Comparison of ENCODE assay signal across 16 cellular contexts in the genomic region with DNA sequence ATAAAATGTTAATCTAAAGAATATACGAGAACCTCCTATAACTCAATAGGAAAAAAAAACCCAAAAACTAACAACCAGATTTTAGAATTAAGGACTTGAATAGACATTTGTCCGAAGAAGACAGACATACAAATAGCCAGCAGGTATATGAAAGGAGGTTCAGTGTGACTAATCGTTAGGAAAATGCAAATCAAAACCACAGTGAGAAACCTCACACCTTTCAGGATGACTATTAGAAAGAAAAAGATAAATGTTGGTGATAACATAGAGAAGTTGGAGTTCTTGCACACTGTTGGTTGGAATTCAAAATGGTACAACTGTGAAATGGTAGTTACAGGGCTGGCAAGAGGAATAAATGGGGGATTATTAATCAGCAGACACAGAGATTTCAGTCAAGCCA.
"Had no signal": no experiment of that assay in that cellular context is flagged by ENCODE, and none has a peak within 500 bp of the region (broad histone marks: within the 10 kb centered on the region; RNA-seq: fewer than 3 reads in every experiment).

No MANE protein-coding gene starts in this region.

- H3K27ac ChIP-seq: ovary, stomach, vagina had no signal

- H3K9me3 Mint-ChIP-seq: activated naive CD8-positive, alpha-beta T cell treated with anti-CD3 and anti-CD28 coated beads, Interleukin-2, amount 10 ng/mL, durations not matched to agents 7 days and 5 days; endodermal cell; neural crest cell had no signal

- H3K4me1 Mint-ChIP-seq: activated naive CD8-positive, alpha-beta T cell treated with anti-CD3 and anti-CD28 coated beads, Interleukin-2, amount 10 ng/mL, durations not matched to agents 7 days and 5 days; neural crest cell had no signal

- H2AFZ ChIP-seq: hepatocyte had no signal

- FAIRE-seq: TTC549 had no signal

- H3K36me3 ChIP-seq: ovary, stomach, vagina had no signal

- H3K27me3 Mint-ChIP-seq: activated naive CD8-positive, alpha-beta T cell treated with anti-CD3 and anti-CD28 coated beads, Interleukin-2, amount 10 ng/mL, durations not matched to agents 7 days and 5 days; activated T-cell treated with anti-CD3 and anti-CD28 coated beads, Interleukin-2, amount 50 U/mL, for 24 hours had no signal

- H3K4me2 ChIP-seq: hepatocyte had no signal

- H3K27ac Mint-ChIP-seq: activated naive CD8-positive, alpha-beta T cell treated with anti-CD3 and anti-CD28 coated beads, Interleukin-2, amount 10 ng/mL, durations not matched to agents 7 days and 5 days; activated T-cell treated with anti-CD3 and anti-CD28 coated beads, Interleukin-2, amount 50 U/mL, for 24 hours; endodermal cell had no signal

- H3K36me3 Mint-ChIP-seq: activated naive CD8-positive, alpha-beta T cell treated with anti-CD3 and anti-CD28 coated beads, Interleukin-2, amount 10 ng/mL, durations not matched to agents 7 days and 5 days had no signal

- H3K79me2 ChIP-seq: hepatocyte had no signal

- H3K27me3 ChIP-seq: hepatocyte, ovary, stomach, vagina had no signal

- H3K4me3 Mint-ChIP-seq: activated naive CD8-positive, alpha-beta T cell treated with anti-CD3 and anti-CD28 coated beads, Interleukin-2, amount 10 ng/mL, durations not matched to agents 7 days and 5 days; activated T-cell treated with anti-CD3 and anti-CD28 coated beads, Interleukin-2, amount 50 U/mL, for 24 hours; endodermal cell; neural crest cell had no signal

- H3K4me1 ChIP-seq: stomach, vagina had no signal

- H3K4me3 ChIP-seq: hepatocyte, ovary, stomach, vagina had no signal

- H3K9me3 ChIP-seq: ovary, stomach, vagina had no signal

- DNase-seq: activated CD4-positive, alpha-beta T cell treated with anti-CD3 and anti-CD28 coated beads, Interleukin-2, amount 50 U/mL, for 1 hour; activated gamma-delta T cell; activated naive CD8-positive, alpha-beta T cell treated with anti-CD3 and anti-CD28 coated beads, Interleukin-2, amount 10 ng/mL, durations not matched to agents 7 days and 5 days; activated T-cell treated with anti-CD3 and anti-CD28 coated beads, Interleukin-2, amount 50 U/mL, for 24 hours; anterior cingulate cortex; dermis blood vessel endothelial cell; endodermal cell; erythroblast; ovary; stimulated activated CD4-positive, alpha-beta T cell treated with anti-CD3 and anti-CD28 coated beads, Interleukin-4, amount 100 ng/mL, for 1 hour; stimulated activated CD8-positive, alpha-beta memory T cell treated with anti-CD3 and anti-CD28 coated beads, Interleukin-4, amount 100 ng/mL, for 48 hours; stomach had no signal
